ENCODE assay signal across 8 cellular contexts in the genomic region with DNA sequence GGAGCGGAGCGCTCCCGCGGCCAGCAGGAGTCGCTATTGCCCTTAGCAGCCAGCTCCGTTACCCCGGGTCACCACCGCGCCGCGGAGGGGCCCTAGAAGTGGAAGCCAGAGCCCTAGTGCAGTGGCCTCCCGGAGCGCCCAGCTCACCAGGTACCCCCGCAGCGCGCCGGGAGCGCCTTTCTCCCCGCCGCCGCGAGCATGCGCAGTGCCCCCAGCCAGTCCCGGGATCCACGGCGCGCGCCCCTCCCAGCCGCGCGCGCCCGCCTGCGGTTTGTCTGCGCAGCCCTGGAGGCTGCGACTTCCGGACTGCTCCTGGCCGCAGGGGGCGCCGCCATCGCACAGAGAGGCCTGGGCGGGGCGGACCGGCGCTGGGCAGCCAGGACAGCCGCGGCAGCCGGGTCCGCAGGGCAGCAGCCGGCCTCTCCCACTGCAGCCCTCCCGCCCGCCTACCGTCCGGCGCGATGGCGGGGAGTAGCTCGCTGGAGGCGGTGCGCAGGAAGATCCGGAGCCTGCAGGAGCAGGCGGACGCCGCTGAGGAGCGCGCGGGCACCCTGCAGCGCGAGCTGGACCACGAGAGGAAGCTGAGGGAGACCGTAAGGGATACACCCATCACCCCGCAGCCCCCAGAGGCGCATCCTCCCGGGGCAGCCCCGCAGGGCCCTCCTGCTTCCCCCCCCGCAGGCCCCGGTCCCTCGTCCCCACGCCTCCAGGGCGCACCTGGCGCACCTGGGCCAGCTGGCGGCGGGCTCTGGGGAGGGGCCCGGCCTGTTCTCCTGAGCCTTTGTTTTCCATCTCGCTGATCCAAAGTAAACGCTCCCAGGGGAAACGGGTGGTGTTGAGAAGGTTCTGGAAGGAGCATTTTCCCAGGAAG. TPM values are rescaled to one million over a fixed set of nuclear protein-coding genes. Genes with fewer than 3 reads are reported as not detected.
DNase-seq lines count a peak whose midpoint lies in the region; ATAC-seq and TF ChIP-seq lines count a peak whose summit lies in the region.

No MANE protein-coding gene starts in this region.

- peak overlapping the region; percentile 78 to 96 for H3K9ac ChIP-seq in duodenal mucosa (ENCODE audit: low read depth in 1 of 2, low read length in 2 of 2)

- H3K27me3 ChIP-seq in duodenal mucosa (ENCODE audit: control insufficient read depth in 1 of 2, insufficient read depth in 2 of 2, low read length in 2 of 2), result peaks cover 11 to 20% of the 10 kb centered on the region in 2 donors
- no peaks in the 10 kb centered on the region for H3K27me3 ChIP-seq in lung (ENCODE audit: control insufficient read depth, insufficient read depth)

- H3K27ac ChIP-seq in duodenal mucosa (ENCODE audit: low read depth, low read length) (peak overlapping the region; percentile 85), lung (ENCODE audit: low read depth in 1 of 2, low read length in 1 of 2) (peak overlapping the region; percentile 82 to 95)

- H3K36me3 Mint-ChIP-seq in CD14-positive monocyte, result peaks cover 2 to 4% of the 10 kb centered on the region in 2 donors
- H3K36me3 Mint-ChIP-seq in activated CD4-positive, alpha-beta memory T cell treated with anti-CD3 and anti-CD28 coated beads for 36 hours, result no peaks in the 10 kb centered on the region

- peak; percentile 97 for TF ChIP-seq CTCF in CD14-positive monocyte (IDR thresholded peaks at IDR 0.05)
- peak; percentile 90 for TF ChIP-seq CTCF in lung (IDR thresholded peaks at IDR 0.05; ENCODE audit: control extremely low read depth, extremely low read depth)

- H3K9me3 Mint-ChIP-seq in CD14-positive monocyte, result peaks cover 0 to 5% (median 2%) of the 10 kb centered on the region in 7 donors
- no peaks in the 10 kb centered on the region for H3K9me3 Mint-ChIP-seq in activated CD4-positive, alpha-beta memory T cell treated with anti-CD3 and anti-CD28 coated beads for 36 hours

- H3K4me3 ChIP-seq in duodenal mucosa (ENCODE audit: low read depth in 1 of 2, low read length in 2 of 2) (peak overlapping the region; percentile 80 to 92), lung (peak overlapping the region; percentile 95)

- H3K36me3 ChIP-seq in duodenal mucosa (ENCODE audit: control insufficient read depth in 1 of 2, insufficient read depth in 2 of 2, low read length in 2 of 2) (no peaks in the 10 kb centered on the region), lung (ENCODE audit: control insufficient read depth in 2 of 2, insufficient read depth in 2 of 2, low read length in 2 of 2) (peaks cover 0 to 5% of the 10 kb centered on the region in 2 donors)

- H3K9me3 ChIP-seq in duodenal mucosa (ENCODE audit: control insufficient read depth in 1 of 2, low read length in 2 of 2), result no peaks in the 10 kb centered on the region
- H3K9me3 ChIP-seq in lung (ENCODE audit: control insufficient read depth in 2 of 2, insufficient read depth in 1 of 2, low read length in 1 of 2), result no peaks in the 10 kb centered on the region

- H3K4me1 Mint-ChIP-seq in CD14-positive monocyte, result peaks cover 29% of the 10 kb centered on the region
- H3K4me1 Mint-ChIP-seq in activated CD4-positive, alpha-beta memory T cell treated with anti-CD3 and anti-CD28 coated beads for 36 hours (ENCODE audit: low read depth), result peaks cover 12% of the 10 kb centered on the region

- peaks cover 45 to 63% (median 53%) of the 10 kb centered on the region in 3 donors for H3K27me3 Mint-ChIP-seq in CD14-positive monocyte (ENCODE audit: low read depth in 3 of 3)
- peaks cover 32% of the 10 kb centered on the region for H3K27me3 Mint-ChIP-seq in activated CD4-positive, alpha-beta memory T cell treated with anti-CD3 and anti-CD28 coated beads for 36 hours

- CTCF ChIA-PET in activated CD4-positive, alpha-beta memory T cell treated with anti-CD3 and anti-CD28 coated beads for 36 hours (lab: Charles Lee), result interaction anchor here (0.6 to 7.9 kb wide), 49 partner anchors 9 to 1106 kb away, joined by 3 to 154 read pairs (median 4); partner anchors contain the start of gene CA12

- DNase-seq in CD14-positive monocyte (ENCODE audit: low spot score) (peak; percentile 81), NCI-H748 (lab: John Stamatoyannopoulos, UW; ENCODE audit: unreplicated experiment) (peak; percentile 89), lung (ENCODE audit: low spot score) (peak; percentile 90)
- peak; percentile 89 for DNase-seq in activated CD4-positive, alpha-beta memory T cell treated with anti-CD3 and anti-CD28 coated beads for 36 hours
- peak; percentile 73 to 82 (median 80) for DNase-seq in stimulated activated CD4-positive, alpha-beta T cell treated with anti-CD3 and anti-CD28 coated beads, TNF-alpha, amount 100 ng/mL, for 24 hours (ENCODE audit: low read depth in 3 of 3)

- ATAC-seq in GM19395 (IDR thresholded peaks at IDR 0.05; ENCODE audit: unreplicated experiment) (peak; percentile 82), HG03521 (IDR thresholded peaks at IDR 0.05; ENCODE audit: unreplicated experiment) (peak; percentile 85), lung (ENCODE audit: insufficient read depth, low FRiP score) (peak; percentile 93)

- POLR2A ChIA-PET in activated CD4-positive, alpha-beta memory T cell treated with anti-CD3 and anti-CD28 coated beads for 36 hours (lab: Charles Lee), result no interaction called here

- H3K27ac Mint-ChIP-seq in CD14-positive monocyte, result peak overlapping the region in 6 of 7 donors; percentile 19 to 85 (median 78)
- peak overlapping the region; percentile 58 for H3K27ac Mint-ChIP-seq in activated CD4-positive, alpha-beta memory T cell treated with anti-CD3 and anti-CD28 coated beads for 36 hours

- H3K4me1 ChIP-seq in duodenal mucosa (ENCODE audit: control insufficient read depth in 1 of 2, insufficient read depth in 2 of 2, low read length in 2 of 2) (peaks cover 49% of the 10 kb centered on the region in 2 donors), lung (ENCODE audit: control insufficient read depth in 2 of 2, insufficient read depth in 2 of 2, low read length in 2 of 2) (peaks cover 8 to 9% of the 10 kb centered on the region in 2 donors)

- H3K4me3 Mint-ChIP-seq in CD14-positive monocyte, result peak overlapping the region; percentile 92 to 99
- H3K4me3 Mint-ChIP-seq in activated CD4-positive, alpha-beta memory T cell treated with anti-CD3 and anti-CD28 coated beads for 36 hours, result peak overlapping the region; percentile 91

- 0% methylated on average over 66 to 87 of the region's 87 CpGs for WGBS in lung, 2 donors

- intact Hi-C loops in CD14-positive monocyte (cut with micrococcal nuclease), result loop anchor here (5.0 to 10.0 kb wide), 5 partner anchors 44 to 354 kb away; partner anchors contain the start of gene RAB8B (in 1 of the 2)
- intact Hi-C loops in activated CD4-positive, alpha-beta memory T cell treated with anti-CD3 and anti-CD28 coated beads for 36 hours (cut with micrococcal nuclease), result loop anchor here (1.0 to 10.0 kb wide), 6 partner anchors 45 to 658 kb away; partner anchors contain the start of genes APH1B, LACTB and TLN2

RNA-seq across cellular contexts. Expression of gene TPM1, which starts 5.8 kb away (rescaled TPM):
- polyA plus RNA-seq in CD14-positive monocyte, result 10 to 100 TPM; 11.7 to 15.9 TPM
- 10 to 100 TPM; 10.8 to 11.4 TPM for total RNA-seq in activated CD4-positive, alpha-beta memory T cell treated with anti-CD3 and anti-CD28 coated beads for 36 hours
- 100 to 1,000 TPM; 191 to 469 TPM for total RNA-seq in lung
- 100 to 1,000 TPM; 118 to 194 TPM for polyA plus RNA-seq in lung

Comparison
In these comparisons a context has a peak if more than half of its experiments do, and no peak if none do; other contexts are left out.
1. Peak in every context shown above with its lines: DNase-seq, ATAC-seq, H3K4me3 ChIP-seq and H3K27ac ChIP-seq.
2. RNA of gene TPM1, which starts 5.8 kb away (total RNA-seq): 191 to 469 TPM in lung; 10.8 to 11.4 TPM in activated CD4-positive, alpha-beta memory T cell treated with anti-CD3 and anti-CD28 coated beads for 36 hours; every median in the first group is over 10 times any median in the second.